Comparison of ENCODE assay signal across 26 cellular contexts in genomic region chr4:10077101-10077491, GRCh38. TPM values are rescaled to one million over a fixed set of nuclear protein-coding genes. Genes with fewer than 3 reads are reported as not detected.
DNase-seq lines count a peak whose midpoint lies in the region; ATAC-seq, FAIRE-seq and TF ChIP-seq lines count a peak whose summit lies in the region.
"Had no signal": no experiment of that assay in that cellular context is flagged by ENCODE, and none has a peak within 500 bp of the region (broad histone marks: within the 10 kb centered on the region; RNA-seq: fewer than 3 reads in every experiment).

No MANE protein-coding gene starts in this region.

- H3K9me3 ChIP-seq in esophagus muscularis mucosa (no peaks in the 10 kb centered on the region), psoas muscle (no peaks in the 10 kb centered on the region)
- H3K9me3 ChIP-seq: left lung, pancreas had no signal

- H3K4me1 Mint-ChIP-seq in activated CD8-positive, alpha-beta T cell treated with anti-CD3 and anti-CD28 coated beads for 36 hours (ENCODE audit: low read depth), result no peaks in the 10 kb centered on the region
- H3K4me1 Mint-ChIP-seq in activated CD8-positive, alpha-beta T cell treated with anti-CD3 and anti-CD28 coated beads, Interleukin-2, amount 10 ng/mL, durations not matched to agents 7 days and 5 days (ENCODE audit: low read depth), result no peaks in the 10 kb centered on the region
- H3K4me1 Mint-ChIP-seq: activated B cell treated with CpG ODN at 0.5 μM for 24 hours, mesothelial cell of epicardium, nephron had no signal

- intact Hi-C loops in activated CD8-positive, alpha-beta T cell treated with anti-CD3 and anti-CD28 coated beads for 36 hours (cut with micrococcal nuclease), result no loop called here
- intact Hi-C loops in esophagus muscularis mucosa (cut with DNase I) (no loop called here), psoas muscle (cut with DNase I) (no loop called here)

- H3K4me3 ChIP-seq in esophagus muscularis mucosa (no peak overlapping the region), psoas muscle (no peak overlapping the region)
- H3K4me3 ChIP-seq: K562, left lung, pancreas had no signal

- peak overlapping the region; percentile 37 to 55 (median 43) for H3K27ac ChIP-seq in esophagus muscularis mucosa (replicated peaks in 1 of 4)
- H3K27ac ChIP-seq in psoas muscle, result peak overlapping the region; percentile 32
- H3K27ac ChIP-seq: pancreas had no signal

- FAIRE-seq in GM12891 (lab: Jason Lieb, UNC), result no peak
- FAIRE-seq: GM18507, K562, pancreas had no signal

- no peak overlapping the region for H3K4me3 Mint-ChIP-seq in activated CD8-positive, alpha-beta T cell treated with anti-CD3 and anti-CD28 coated beads for 36 hours
- no peak overlapping the region for H3K4me3 Mint-ChIP-seq in activated CD8-positive, alpha-beta T cell treated with anti-CD3 and anti-CD28 coated beads, Interleukin-2, amount 10 ng/mL, durations not matched to agents 7 days and 5 days
- H3K4me3 Mint-ChIP-seq: activated B cell treated with CpG ODN at 0.5 μM for 24 hours; activated CD4-positive, alpha-beta memory T cell treated with anti-CD3 and anti-CD28 coated beads for 36 hours; mesothelial cell of epicardium; nephron; type B pancreatic cell had no signal

- no peaks in the 10 kb centered on the region for H3K27me3 Mint-ChIP-seq in activated CD8-positive, alpha-beta T cell treated with anti-CD3 and anti-CD28 coated beads for 36 hours
- H3K27me3 Mint-ChIP-seq in activated CD8-positive, alpha-beta T cell treated with anti-CD3 and anti-CD28 coated beads, Interleukin-2, amount 10 ng/mL, durations not matched to agents 7 days and 5 days (ENCODE audit: low read depth), result no peaks in the 10 kb centered on the region
- H3K27me3 Mint-ChIP-seq: activated B cell treated with CpG ODN at 0.5 μM for 24 hours; activated CD4-positive, alpha-beta memory T cell treated with anti-CD3 and anti-CD28 coated beads for 36 hours; type B pancreatic cell had no signal

- CTCF ChIA-PET in activated CD8-positive, alpha-beta T cell treated with anti-CD3 and anti-CD28 coated beads for 36 hours (lab: Charles Lee), result no interaction called here
- CTCF ChIA-PET in activated CD8-positive, alpha-beta T cell treated with anti-CD3 and anti-CD28 coated beads, Interleukin-2, amount 10 ng/mL, durations not matched to agents 7 days and 5 days (lab: Charles Lee), result no interaction called here

- no peak for TF ChIP-seq POLR2A in GM12891 (IDR thresholded peaks at IDR 0.05; ENCODE audit: low read depth, low read length)
- TF ChIP-seq POLR2A in esophagus muscularis mucosa (IDR thresholded peaks at IDR 0.05; ENCODE audit: low read depth), result no peak

- H3K4me1 ChIP-seq in esophagus muscularis mucosa, result peaks cover 28 to 59% (median 51%) of the 10 kb centered on the region in 4 donors
- H3K4me1 ChIP-seq in psoas muscle, result no peaks in the 10 kb centered on the region
- H3K4me1 ChIP-seq: pancreas had no signal

- H3K27me3 ChIP-seq in esophagus muscularis mucosa (no peaks in the 10 kb centered on the region), psoas muscle (ENCODE audit: insufficient read depth in 3 of 3, low read length in 2 of 3) (no peaks in the 10 kb centered on the region)
- H3K27me3 ChIP-seq: left lung, pancreas had no signal

- peaks cover 87 to 99% (median 93%) of the 10 kb centered on the region in 4 donors for H3K36me3 ChIP-seq in esophagus muscularis mucosa
- H3K36me3 ChIP-seq in psoas muscle (ENCODE audit: insufficient read depth in 1 of 2, low read depth in 1 of 2), result peaks cover 40 to 94% of the 10 kb centered on the region in 2 donors

- WGBS in esophagus muscularis mucosa, result 82% methylated on average over 9 of the region's 9 CpGs
- WGBS in psoas muscle, 3 donors, result 60 to 74% (median 74%) methylated on average over 9 of the region's 9 CpGs

- TF ChIP-seq CTCF in activated CD8-positive, alpha-beta T cell treated with anti-CD3 and anti-CD28 coated beads for 36 hours (IDR thresholded peaks at IDR 0.05), result no peak
- TF ChIP-seq CTCF in esophagus muscularis mucosa (IDR thresholded peaks at IDR 0.05) (no peak), psoas muscle (IDR thresholded peaks at IDR 0.05) (no peak)

- no peak for DNase-seq in activated CD8-positive, alpha-beta T cell treated with anti-CD3 and anti-CD28 coated beads for 36 hours
- DNase-seq in activated CD8-positive, alpha-beta T cell treated with anti-CD3 and anti-CD28 coated beads, Interleukin-2, amount 10 ng/mL, durations not matched to agents 7 days and 5 days, result no peak
- DNase-seq in GM12891 (ENCODE audit: insufficient read length, low spot score), result peak; percentile 1
- no peak for DNase-seq in esophagus muscularis mucosa (ENCODE audit: extremely low spot score)
- no peak for DNase-seq in psoas muscle
- DNase-seq in AML-193 (lab: John Stamatoyannopoulos, UW), result no peak
- DNase-seq: activated B cell treated with CpG ODN at 0.5 μM for 24 hours; activated CD4-positive, alpha-beta memory T cell treated with anti-CD3 and anti-CD28 coated beads for 36 hours; activated gamma-delta T cell treated with Interleukin-2 at 50 U/mL for 16 hours; amygdala; GOT3; MM.1S; NCI-H1417 treated with DMSO at 0.1 percent for 48 hours; SW 1271 had no signal

- no peak for ATAC-seq in activated CD8-positive, alpha-beta T cell treated with anti-CD3 and anti-CD28 coated beads for 36 hours
- ATAC-seq in activated CD8-positive, alpha-beta T cell treated with anti-CD3 and anti-CD28 coated beads, Interleukin-2, amount 10 ng/mL, durations not matched to agents 7 days and 5 days, result no peak
- ATAC-seq in psoas muscle (no peak), HG02870 (IDR thresholded peaks at IDR 0.05; ENCODE audit: unreplicated experiment) (no peak), GM21737 (IDR thresholded peaks at IDR 0.05; ENCODE audit: unreplicated experiment) (no peak)
- ATAC-seq: K562 had no signal

- TF ChIP-seq EP300 in esophagus muscularis mucosa (IDR thresholded peaks at IDR 0.05), result no peak

- H3K36me3 Mint-ChIP-seq in activated CD8-positive, alpha-beta T cell treated with anti-CD3 and anti-CD28 coated beads for 36 hours (ENCODE audit: low read depth), result peaks cover 71% of the 10 kb centered on the region
- H3K36me3 Mint-ChIP-seq in activated CD8-positive, alpha-beta T cell treated with anti-CD3 and anti-CD28 coated beads, Interleukin-2, amount 10 ng/mL, durations not matched to agents 7 days and 5 days (ENCODE audit: low read depth), result peaks cover 80% of the 10 kb centered on the region

- peak overlapping the region; percentile 34 for H3K27ac Mint-ChIP-seq in activated CD8-positive, alpha-beta T cell treated with anti-CD3 and anti-CD28 coated beads for 36 hours
- no peak overlapping the region for H3K27ac Mint-ChIP-seq in activated CD8-positive, alpha-beta T cell treated with anti-CD3 and anti-CD28 coated beads, Interleukin-2, amount 10 ng/mL, durations not matched to agents 7 days and 5 days
- H3K27ac Mint-ChIP-seq: activated B cell treated with CpG ODN at 0.5 μM for 24 hours, nephron, type B pancreatic cell had no signal

- H3K9me3 Mint-ChIP-seq in activated CD8-positive, alpha-beta T cell treated with anti-CD3 and anti-CD28 coated beads for 36 hours, result no peaks in the 10 kb centered on the region
- no peaks in the 10 kb centered on the region for H3K9me3 Mint-ChIP-seq in activated CD8-positive, alpha-beta T cell treated with anti-CD3 and anti-CD28 coated beads, Interleukin-2, amount 10 ng/mL, durations not matched to agents 7 days and 5 days (ENCODE audit: insufficient read depth)
- H3K9me3 Mint-ChIP-seq: activated B cell treated with CpG ODN at 0.5 μM for 24 hours; activated CD4-positive, alpha-beta memory T cell treated with anti-CD3 and anti-CD28 coated beads for 36 hours; mesothelial cell of epicardium; nephron; type B pancreatic cell had no signal

- POLR2A ChIA-PET in activated CD8-positive, alpha-beta T cell treated with anti-CD3 and anti-CD28 coated beads for 36 hours (lab: Charles Lee), result no interaction called here
- POLR2A ChIA-PET in activated CD8-positive, alpha-beta T cell treated with anti-CD3 and anti-CD28 coated beads, Interleukin-2, amount 10 ng/mL, durations not matched to agents 7 days and 5 days (lab: Charles Lee), result no interaction called here

TF ChIP-seq in GM12891, 5 proteins besides CTCF, POLR2A, EP300 and RAD21:
- TF ChIP-seq POU2F2 (IDR thresholded peaks at IDR 0.05; ENCODE audit: low read depth, low read length), result no peak
- no peak for TF ChIP-seq TAF1 (IDR thresholded peaks at IDR 0.05; ENCODE audit: low read depth, low read length)
- TF ChIP-seq SPI1 (IDR thresholded peaks at IDR 0.05; ENCODE audit: low read depth, low read length), result no peak
- no peak for TF ChIP-seq POLR2AphosphoS5 (IDR thresholded peaks at IDR 0.05; ENCODE audit: low read depth, low read length)
- TF ChIP-seq PAX5 (IDR thresholded peaks at IDR 0.05; ENCODE audit: insufficient read depth, low read length, severe bottlenecking), result no peak
TF ChIP-seq in GM12891: peak in this region for 0.

RNA-seq across cellular contexts. Expression of gene WDR1, which starts 39.5 kb away (rescaled TPM):
- 100 to 1,000 TPM; 390 to 393 TPM for total RNA-seq in activated CD8-positive, alpha-beta T cell treated with anti-CD3 and anti-CD28 coated beads for 36 hours
- 100 to 1,000 TPM; 516 to 550 TPM for total RNA-seq in activated CD8-positive, alpha-beta T cell treated with anti-CD3 and anti-CD28 coated beads, Interleukin-2, amount 10 ng/mL, durations not matched to agents 7 days and 5 days
- polyA plus RNA-seq in GM12891 (2012; ENCODE audit: low read depth, missing spikeins), result 199 TPM
- total RNA-seq in esophagus muscularis mucosa (100 to 1,000 TPM; 361 to 536 (median 485) TPM), psoas muscle (100 to 1,000 TPM in 3 of 4 donors, 10 to 100 TPM in 1; 86.3 to 146 (median 118) TPM)
- 100 to 1,000 TPM in 1 of 3 donors, 10 to 100 TPM in 2; 55.6 to 273 (median 79.1) TPM for polyA plus RNA-seq in psoas muscle

RNA-seq across cellular contexts. Expression of gene SLC2A9, which starts 55.8 kb away (rescaled TPM):
- total RNA-seq in activated CD8-positive, alpha-beta T cell treated with anti-CD3 and anti-CD28 coated beads for 36 hours, result under 1 TPM; 0.54 TPM
- total RNA-seq in activated CD8-positive, alpha-beta T cell treated with anti-CD3 and anti-CD28 coated beads, Interleukin-2, amount 10 ng/mL, durations not matched to agents 7 days and 5 days, result 1 to 10 TPM; 1.3 to 1.7 TPM
- polyA plus RNA-seq in GM12891 (2012; ENCODE audit: low read depth, missing spikeins), result 0.56 TPM
- total RNA-seq in esophagus muscularis mucosa, result 10 to 100 TPM in 1 of 4 donors, 1 to 10 TPM in 3; 5.6 to 10.5 (median 6.5) TPM
- total RNA-seq in psoas muscle, result 1 to 10 TPM in 3 of 4 donors, under 1 TPM in 1; 0.71 to 2.4 (median 1.5) TPM
- polyA plus RNA-seq in psoas muscle, result 1 to 10 TPM in 1 of 3 donors, under 1 TPM in 2; 0.37 to 2.7 (median 0.52) TPM
- total RNA-seq: A172, G401, OCI-LY7 had no signal
